ENCODE assay signal across 23 cellular contexts in the genomic region with DNA sequence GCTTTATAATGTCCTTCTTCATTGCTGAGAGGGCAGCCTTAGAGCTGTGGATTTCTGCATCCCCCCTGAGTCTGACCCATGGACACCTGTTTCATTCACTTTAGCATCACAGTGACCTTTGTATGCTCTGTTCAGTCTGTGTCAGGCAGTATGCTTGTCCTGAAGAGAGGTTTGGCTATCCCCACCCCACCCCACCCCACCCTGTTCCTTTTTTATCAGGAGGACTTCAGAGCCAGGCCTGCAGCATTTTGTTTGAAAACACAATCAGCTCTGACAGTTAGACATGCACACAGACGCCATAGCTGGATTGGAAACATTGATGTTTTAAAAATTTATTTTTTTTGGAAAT.
DNase-seq lines count a peak whose midpoint lies in the region; ATAC-seq and TF ChIP-seq lines count a peak whose summit lies in the region.
"Had no signal": no experiment of that assay in that cellular context is flagged by ENCODE, and none has a peak within 500 bp of the region (broad histone marks: within the 10 kb centered on the region; RNA-seq: fewer than 3 reads in every experiment).

No MANE protein-coding gene starts in this region.

- H3K9me3 ChIP-seq in endodermal cell (ENCODE audit: control insufficient read depth, low read length) (no peaks in the 10 kb centered on the region), mucosa of descending colon (no peaks in the 10 kb centered on the region)
- H3K9me3 ChIP-seq: A549; BE2C; BLaER1 treated with 17β-estradiol and CSF1 and Interleukin-3, amounts not matched to agents 10 nM and 100 nM; HAP-1 had no signal

- TF ChIP-seq CTCF in endodermal cell (conservative IDR thresholded peaks at IDR 0.05) (no peak), mucosa of descending colon (IDR thresholded peaks at IDR 0.05) (no peak), progenitor cell of endocrine pancreas (IDR thresholded peaks at IDR 0.05; ENCODE audit: unreplicated experiment) (no peak)

- H3K4me1 ChIP-seq in endodermal cell (ENCODE audit: control insufficient read depth, insufficient read depth, low read length) (no peaks in the 10 kb centered on the region), mucosa of descending colon (ENCODE audit: low read depth) (peaks cover 11% of the 10 kb centered on the region)
- H3K4me1 ChIP-seq: A549, BE2C, HAP-1 had no signal

- H3K9ac ChIP-seq in endodermal cell (ENCODE audit: extremely low read depth, low read length, poor library complexity, severe bottlenecking): no peak overlapping the region
- H3K9ac ChIP-seq: BLaER1 treated with 17β-estradiol and CSF1 and Interleukin-3, amounts not matched to agents 10 nM and 100 nM had no signal

- DNase-seq in HUDEP-2 (lab: John Stamatoyannopoulos, UW; ENCODE audit: unreplicated experiment in 76 of 76): peak in 48 of 76 experiments; percentile 1 to 69 (median 22)
- DNase-seq in endodermal cell: no peak
- no peak for DNase-seq in mucosa of descending colon
- no peak for DNase-seq in progenitor cell of endocrine pancreas (ENCODE audit: low spot score, unreplicated experiment)
- DNase-seq in activated CD8-positive, alpha-beta memory T cell treated with anti-CD3 and anti-CD28 coated beads, Interleukin-2, amount 50 U/mL, for 48 hours: no peak
- DNase-seq in GM19238 (ENCODE audit: insufficient read length, low spot score): no peak
- DNase-seq: 8988T; ACHN; AML-193; BE2C; Calu3; CD4-positive, alpha-beta T cell; CD8-positive, alpha-beta memory T cell; COR-L47; DMS153; DND-41; GOT3; HFFc6 had no signal

- no peaks in the 10 kb centered on the region for H3K27me3 Mint-ChIP-seq in endodermal cell (ENCODE audit: insufficient read depth)
- H3K27me3 Mint-ChIP-seq in progenitor cell of endocrine pancreas: peaks cover 11% of the 10 kb centered on the region

- H3K9me3 Mint-ChIP-seq in endodermal cell (no peaks in the 10 kb centered on the region), progenitor cell of endocrine pancreas (ENCODE audit: low read depth) (no peaks in the 10 kb centered on the region)
- H3K9me3 Mint-ChIP-seq: CD14-positive monocyte; CD4-positive, alpha-beta T cell; CD8-positive, alpha-beta memory T cell; HFFc6 had no signal

- H3K36me3 Mint-ChIP-seq in endodermal cell (ENCODE audit: low read depth) (no peaks in the 10 kb centered on the region), progenitor cell of endocrine pancreas (ENCODE audit: insufficient read depth) (no peaks in the 10 kb centered on the region)
- H3K36me3 Mint-ChIP-seq: CD14-positive monocyte; CD8-positive, alpha-beta memory T cell had no signal

- intact Hi-C loops in mucosa of descending colon (cut with DNase I, micrococcal nuclease): no loop called here

- H3K27ac Mint-ChIP-seq in endodermal cell (no peak overlapping the region), progenitor cell of endocrine pancreas (no peak overlapping the region)
- H3K27ac Mint-ChIP-seq: CD14-positive monocyte; CD4-positive, alpha-beta T cell; CD8-positive, alpha-beta memory T cell; HFFc6 had no signal

- ATAC-seq in mucosa of descending colon (peak; percentile 69), HG03432 (IDR thresholded peaks at IDR 0.05; ENCODE audit: unreplicated experiment) (no peak)
- ATAC-seq: A549 had no signal

- H3K4me3 ChIP-seq in endodermal cell (ENCODE audit: low read length) (no peak overlapping the region), mucosa of descending colon (no peak overlapping the region)
- H3K4me3 ChIP-seq: A549; BLaER1 treated with 17β-estradiol and CSF1 and Interleukin-3, amounts not matched to agents 10 nM and 100 nM; HAP-1 had no signal

- H3K36me3 ChIP-seq in endodermal cell (ENCODE audit: control insufficient read depth, insufficient read depth, low read length): no peaks in the 10 kb centered on the region
- H3K36me3 ChIP-seq in mucosa of descending colon (ENCODE audit: low read depth): no peaks in the 10 kb centered on the region
- H3K36me3 ChIP-seq: BE2C; BLaER1 treated with 17β-estradiol and CSF1 and Interleukin-3, amounts not matched to agents 10 nM and 100 nM; HAP-1 had no signal

- H3K4me3 Mint-ChIP-seq in endodermal cell (no peak overlapping the region), progenitor cell of endocrine pancreas (ENCODE audit: low read depth) (no peak overlapping the region)
- H3K4me3 Mint-ChIP-seq: CD14-positive monocyte; CD4-positive, alpha-beta T cell; CD8-positive, alpha-beta memory T cell; HFFc6 had no signal

- 100% methylated on average over 1 of the region's 1 CpG for WGBS in endodermal cell (ENCODE audit: insufficient coverage in 1 of 2, insufficient read length in 1 of 2), 2 experiments

- no peaks in the 10 kb centered on the region for H3K27me3 ChIP-seq in endodermal cell (ENCODE audit: control insufficient read depth, insufficient read depth, low read length, poor library complexity, severe bottlenecking)
- H3K27me3 ChIP-seq: BE2C; BLaER1 treated with 17β-estradiol and CSF1 and Interleukin-3, amounts not matched to agents 10 nM and 100 nM had no signal

- H3K4me1 Mint-ChIP-seq in endodermal cell: no peaks in the 10 kb centered on the region
- H3K4me1 Mint-ChIP-seq in progenitor cell of endocrine pancreas (ENCODE audit: low read depth): peaks cover 12% of the 10 kb centered on the region
- H3K4me1 Mint-ChIP-seq: CD14-positive monocyte; CD8-positive, alpha-beta memory T cell had no signal

- H3K27ac ChIP-seq in endodermal cell (ENCODE audit: low read depth, low read length): peak overlapping the region; percentile 69
- H3K27ac ChIP-seq: A549; BLaER1 treated with 17β-estradiol and CSF1 and Interleukin-3, amounts not matched to agents 10 nM and 100 nM had no signal

Comparison
In these comparisons a context has a peak if more than half of its experiments do, and no peak if none do; other contexts are left out.
1. DNase-seq: peak in HUDEP-2 (48 of 76); none in endodermal cell (single experiment), mucosa of descending colon (0 of 3), progenitor cell of endocrine pancreas (single experiment), activated CD8-positive, alpha-beta memory T cell treated with anti-CD3 and anti-CD28 coated beads, Interleukin-2, amount 50 U/mL, for 48 hours (single experiment) and GM19238 (single experiment).